In genomic region chr13:74771964-74772363, GRCh38 we compare ENCODE assay signal across 1 cellular context.
TF ChIP-seq lines count a peak whose summit lies in the region.

No MANE protein-coding gene starts in this region.

TF ChIP-seq in GM23338, 12 proteins besides CTCF, POLR2A, EP300 and RAD21 (continued from another document):
- TF ChIP-seq STAT1 (IDR thresholded peaks at IDR 0.05; ENCODE audit: unreplicated experiment) = no peak
- TF ChIP-seq REST (IDR thresholded peaks at IDR 0.05; ENCODE audit: unreplicated experiment) = no peak
- TF ChIP-seq EZH2 (IDR thresholded peaks at IDR 0.05; ENCODE audit: low read depth, unreplicated experiment) = no peak
- TF ChIP-seq EZH2phosphoT487 (IDR thresholded peaks at IDR 0.05; ENCODE audit: unreplicated experiment) = no peak
- TF ChIP-seq CREB1 (CRISPR knock-in tag; IDR thresholded peaks at IDR 0.05; ENCODE audit: low read depth) = no peak
- no peak for TF ChIP-seq NANOG (IDR thresholded peaks at IDR 0.05; ENCODE audit: borderline replicate concordance)
- TF ChIP-seq JUNB (IDR thresholded peaks at IDR 0.05; ENCODE audit: unreplicated experiment) = no peak
- no peak for TF ChIP-seq ETS1 (IDR thresholded peaks at IDR 0.05)
- no peak for TF ChIP-seq ZNF114 (CRISPR knock-in tag; IDR thresholded peaks at IDR 0.05)
